ENCODE assay signal across 9 cellular contexts in genomic region chr12:100138048-100138907, GRCh38. TPM values are rescaled to one million over a fixed set of nuclear protein-coding genes. Genes with fewer than 3 reads are reported as not detected.
DNase-seq lines count a peak whose midpoint lies in the region; ATAC-seq lines count a peak whose summit lies in the region.
"Had no signal": no experiment of that assay in that cellular context is flagged by ENCODE, and none has a peak within 500 bp of the region (broad histone marks: within the 10 kb centered on the region; RNA-seq: fewer than 3 reads in every experiment).

No MANE protein-coding gene starts in this region.

- peak; percentile 3 for DNase-seq in NCI-H1694 treated with DMSO at 0.1 percent for 48 hours (lab: John Stamatoyannopoulos, UW)
- DNase-seq in NCI-H1694 (lab: John Stamatoyannopoulos, UW) = no peak
- peak; percentile 27 for DNase-seq in mesendoderm
- DNase-seq in middle frontal gyrus (ENCODE audit: extremely low spot score, low spot score) = no peak
- DNase-seq in GM19238 (ENCODE audit: insufficient read length, low spot score) = no peak

- no peak overlapping the region for H3K23ac ChIP-seq in mesendoderm (ENCODE audit: low read length)

- peaks cover 46% of the 10 kb centered on the region for H3K4me1 Mint-ChIP-seq in activated T-helper 17 cell treated with anti-CD3 and anti-CD28 coated beads, Interleukin-2, amount 50 U/mL, for 72 hours

- peak overlapping the region; percentile 42 for H3K27ac Mint-ChIP-seq in activated T-helper 17 cell treated with anti-CD3 and anti-CD28 coated beads, Interleukin-2, amount 50 U/mL, for 72 hours

- no peak overlapping the region for H3K4me2 ChIP-seq in mesendoderm (ENCODE audit: low read length)

- peak overlapping the region; percentile 5 for H3K9ac ChIP-seq in mesendoderm (ENCODE audit: low read length)

- no peak overlapping the region for H2BK15ac ChIP-seq in mesendoderm (replicated peaks; ENCODE audit: low read depth)

- no peak overlapping the region for H3K4ac ChIP-seq in mesendoderm (ENCODE audit: low read depth, low read length)

- no peak overlapping the region for H3K4me3 ChIP-seq in mesendoderm (ENCODE audit: low read length)

- H3K36me3 Mint-ChIP-seq in activated T-helper 17 cell treated with anti-CD3 and anti-CD28 coated beads, Interleukin-2, amount 50 U/mL, for 72 hours (ENCODE audit: low read depth) = peaks cover 44% of the 10 kb centered on the region

- no peak overlapping the region for H2BK120ac ChIP-seq in mesendoderm (ENCODE audit: low read depth, low read length)

- H4K8ac ChIP-seq in mesendoderm (ENCODE audit: low read depth, low read length) = no peak overlapping the region

- no peak overlapping the region for H2AK5ac ChIP-seq in mesendoderm (ENCODE audit: low read length)

- H3K56ac ChIP-seq in mesendoderm (ENCODE audit: low read length) = no peak overlapping the region

- no peaks in the 10 kb centered on the region for H3K36me3 ChIP-seq in mesendoderm (ENCODE audit: control insufficient read depth, insufficient read depth, low read length)

- no peak overlapping the region for H2BK5ac ChIP-seq in mesendoderm (ENCODE audit: low read length)

- H3K4me3 Mint-ChIP-seq in activated T-helper 17 cell treated with anti-CD3 and anti-CD28 coated beads, Interleukin-2, amount 50 U/mL, for 72 hours = peak overlapping the region; percentile 97

- H3K9me3 Mint-ChIP-seq in activated T-helper 17 cell treated with anti-CD3 and anti-CD28 coated beads, Interleukin-2, amount 50 U/mL, for 72 hours = no peaks in the 10 kb centered on the region

- no peak overlapping the region for H3K27ac ChIP-seq in mesendoderm (ENCODE audit: low read depth, low read length)

- no peaks in the 10 kb centered on the region for H3K27me3 ChIP-seq in mesendoderm (ENCODE audit: insufficient read depth, low read length, poor library complexity)

- H4K5ac ChIP-seq in mesendoderm (ENCODE audit: low read length) = no peak overlapping the region

- H3K79me2 ChIP-seq in mesendoderm (ENCODE audit: control insufficient read depth, insufficient read depth, low read length) = peaks cover 35% of the 10 kb centered on the region

- H3K79me1 ChIP-seq in mesendoderm (ENCODE audit: low read length) = peaks cover 16% of the 10 kb centered on the region

- peak; percentile 21 for ATAC-seq in HG03432 (IDR thresholded peaks at IDR 0.05; ENCODE audit: unreplicated experiment)
- no peak for ATAC-seq in activated T-helper 17 cell treated with anti-CD3 and anti-CD28 coated beads, Interleukin-2, amount 50 U/mL, for 72 hours (replicated peaks)
- no peak for ATAC-seq in GM21786 (IDR thresholded peaks at IDR 0.05; ENCODE audit: unreplicated experiment)

- no CpG with 5 or more reads among the region's 9 CpGs for WGBS in mesendoderm (ENCODE audit: extremely low coverage, insufficient coverage, low lambda C conversion rate)

- H3K18ac ChIP-seq in mesendoderm (ENCODE audit: low read length) = no peak overlapping the region

- H3K27me3 Mint-ChIP-seq in activated T-helper 17 cell treated with anti-CD3 and anti-CD28 coated beads, Interleukin-2, amount 50 U/mL, for 72 hours = no peaks in the 10 kb centered on the region
- H3K27me3 Mint-ChIP-seq: CD4-positive, alpha-beta memory T cell had no signal

- no peaks in the 10 kb centered on the region for H3K4me1 ChIP-seq in mesendoderm (ENCODE audit: control insufficient read depth, low read depth, low read length)

RNA-seq across cellular contexts. Expression of gene BLTP3B, which starts 4.4 kb away (rescaled TPM):
- total RNA-seq in activated T-helper 17 cell treated with anti-CD3 and anti-CD28 coated beads, Interleukin-2, amount 50 U/mL, for 72 hours = 10 to 100 TPM; 45.6 to 51.1 TPM
- polyA plus RNA-seq in mesendoderm (2013, experiment 1 of 2) = 15.7 TPM
- 16.0 TPM for polyA plus RNA-seq in mesendoderm (2013, experiment 2 of 2)

Comparison
In these comparisons a context has a peak if more than half of its experiments do, and no peak if none do; other contexts are left out.
1. DNase-seq: peak in NCI-H1694 treated with DMSO at 0.1 percent for 48 hours (single experiment) and mesendoderm (single experiment); none in NCI-H1694 (single experiment), middle frontal gyrus (single experiment) and GM19238 (single experiment).